11 cellular contexts compared by ENCODE assay signal in genomic region chr3:48467473-48468267, GRCh38. TPM values are rescaled to one million over a fixed set of nuclear protein-coding genes. Genes with fewer than 3 reads are reported as not detected.
DNase-seq lines count a peak whose midpoint lies in the region; ATAC-seq and TF ChIP-seq lines count a peak whose summit lies in the region.
"Had no signal": no experiment of that assay in that cellular context is flagged by ENCODE, and none has a peak within 500 bp of the region (broad histone marks: within the 10 kb centered on the region; RNA-seq: fewer than 3 reads in every experiment).

No MANE protein-coding gene starts in this region.

- H3K27ac ChIP-seq in dorsolateral prefrontal cortex (peak overlapping the region; percentile 93 to 100 (median 99)), neutrophil (peak overlapping the region; percentile 97)

- ATAC-seq in GM19452 (IDR thresholded peaks at IDR 0.05; ENCODE audit: unreplicated experiment) (no peak), HG02571 (IDR thresholded peaks at IDR 0.05; ENCODE audit: unreplicated experiment) (no peak)

- no peak overlapping the region for H2AFZ ChIP-seq in Loucy (ENCODE audit: low read length)

- H4K20me1 ChIP-seq in Loucy (ENCODE audit: insufficient read depth, low read length, poor library complexity, severe bottlenecking), result peaks cover 16% of the 10 kb centered on the region

- peak overlapping the region; percentile 86 to 94 for H3K4me3 Mint-ChIP-seq in CD14-positive monocyte

- H3K27ac Mint-ChIP-seq in CD14-positive monocyte, result peak overlapping the region; percentile 100

- H3K4me1 ChIP-seq in Loucy (ENCODE audit: insufficient read depth, low read length, poor library complexity, severe bottlenecking) (peaks cover 44% of the 10 kb centered on the region), neutrophil (ENCODE audit: control insufficient read depth in 1 of 2, insufficient read depth in 1 of 2, low read depth in 1 of 2, low read length in 1 of 2) (peaks cover 48 to 53% of the 10 kb centered on the region in 2 experiments)

- H3K27me3 ChIP-seq in Loucy (ENCODE audit: insufficient read depth, low read length, poor library complexity, severe bottlenecking) (no peaks in the 10 kb centered on the region), dorsolateral prefrontal cortex (no peaks in the 10 kb centered on the region), neutrophil (no peaks in the 10 kb centered on the region)
- H3K27me3 ChIP-seq: SJCRH30 had no signal

- H3K4me2 ChIP-seq in Loucy (ENCODE audit: low read depth, low read length, poor library complexity, severe bottlenecking), result peak overlapping the region; percentile 92

- peaks cover 0 to 2% (median 0%) of the 10 kb centered on the region in 3 donors for H3K27me3 Mint-ChIP-seq in CD14-positive monocyte (ENCODE audit: low read depth in 3 of 3)

- H3K4me3 ChIP-seq in Loucy (ENCODE audit: low read length, poor library complexity, severe bottlenecking), result peak overlapping the region; percentile 87
- H3K4me3 ChIP-seq in dorsolateral prefrontal cortex, result peak overlapping the region in 56 of 59 donors; percentile 47 to 83 (median 69)
- H3K4me3 ChIP-seq in neutrophil (ENCODE audit: low read depth in 1 of 2, low read length in 1 of 2), result peak overlapping the region in 1 of 2 experiments; percentile 63

- intact Hi-C loops in CD14-positive monocyte (cut with micrococcal nuclease) (loop anchor here (5.0 to 10.0 kb wide), 3 partner anchors 80 to 217 kb away; partner anchors contain the start of genes SLC26A6 (in 2 of the 2) and NCKIPSD (in 1 of the 2)), dorsolateral prefrontal cortex (cut with DNase I) (loop anchor here in 1 of 2 donors (5.0 kb wide), 1 partner anchor 140 kb away; the partner anchor contains the start of gene UQCRC1)

- peaks cover 27 to 50% of the 10 kb centered on the region in 2 donors for H3K36me3 Mint-ChIP-seq in CD14-positive monocyte

- no peaks in the 10 kb centered on the region for H3K9me2 ChIP-seq in Loucy (replicated peaks; ENCODE audit: low read depth, low read length)

- H3F3A ChIP-seq in Loucy (ENCODE audit: low read depth), result no peaks in the 10 kb centered on the region

- peak overlapping the region; percentile 88 for H3K9ac ChIP-seq in Loucy (ENCODE audit: low read depth, low read length, poor library complexity, severe bottlenecking)

- DNase-seq in CD14-positive monocyte (ENCODE audit: low spot score), result no peak
- DNase-seq in dorsolateral prefrontal cortex, result peak in 1 of 10 donors; percentile 79
- DNase-seq in NCI-H146 treated with DMSO at 0.1 percent for 48 hours (lab: John Stamatoyannopoulos, UW; ENCODE audit: unreplicated experiment), result no peak
- no peak for DNase-seq in NCI-H510A (lab: John Stamatoyannopoulos, UW)
- DNase-seq: erythroblast; stimulated activated CD4-positive, alpha-beta T cell treated with anti-CD3 and anti-CD28 coated beads, Interleukin-1b, Interleukin-23, amount 100 ng/mL, for 48 hours had no signal

- no peak for TF ChIP-seq CTCF in CD14-positive monocyte (IDR thresholded peaks at IDR 0.05)
- no peak for TF ChIP-seq CTCF in Loucy (conservative IDR thresholded peaks at IDR 0.05; ENCODE audit: low read length)
- peak in 3 of 56 donors; percentile 9 to 22 (median 12) for TF ChIP-seq CTCF in dorsolateral prefrontal cortex (IDR thresholded peaks at IDR 0.05 in 54 of 56, conservative IDR thresholded peaks at IDR 0.05 in 2 of 56; ENCODE audit: low read depth in 1 of 56, partially characterized antibody in 56 of 56)
- TF ChIP-seq CTCF in neutrophil (IDR thresholded peaks at IDR 0.05), result no peak

- peaks cover 53% of the 10 kb centered on the region for H3K4me1 Mint-ChIP-seq in CD14-positive monocyte

- H3K36me3 ChIP-seq in Loucy (ENCODE audit: insufficient read depth, low read length) (peaks cover 9% of the 10 kb centered on the region; the same call in 1 of the 2 replicates), neutrophil (peaks cover 52% of the 10 kb centered on the region)
- H3K36me3 ChIP-seq: SJCRH30 had no signal

- H3K9me3 Mint-ChIP-seq in CD14-positive monocyte, result no peaks in the 10 kb centered on the region

- peaks cover 65% of the 10 kb centered on the region for H3K79me2 ChIP-seq in Loucy (ENCODE audit: insufficient read depth, low read length)

- H3K9me3 ChIP-seq in Loucy (ENCODE audit: insufficient read depth, low read depth, low read length) (no peaks in the 10 kb centered on the region), neutrophil (no peaks in the 10 kb centered on the region)
- H3K9me3 ChIP-seq: SJCRH30 had no signal

RNA-seq across cellular contexts. Expression of gene ATRIP, which starts 21.1 kb away (rescaled TPM):
- polyA plus RNA-seq in CD14-positive monocyte, result 1 to 10 TPM; 1.8 to 2.8 TPM
- total RNA-seq in dorsolateral prefrontal cortex, result 10 to 100 TPM in 5 of 120 experiments, 1 to 10 TPM in 115; 3.5 to 10.4 (median 6.0) TPM

RNA-seq across cellular contexts. Expression of gene TMA7, which starts 27.6 kb away (rescaled TPM):
- polyA plus RNA-seq in CD14-positive monocyte, result 100 to 1,000 TPM; 478 to 559 TPM
- 100 to 1,000 TPM; 127 to 251 (median 193) TPM for total RNA-seq in dorsolateral prefrontal cortex

RNA-seq across cellular contexts. Expression of gene CCDC51, which starts 27.8 kb away (rescaled TPM):
- 1 to 10 TPM; 5.4 to 5.9 TPM for polyA plus RNA-seq in CD14-positive monocyte
- 10 to 100 TPM in 60 of 120 experiments, 1 to 10 TPM in 60; 5.5 to 17.7 (median 10.0) TPM for total RNA-seq in dorsolateral prefrontal cortex

RNA-seq across cellular contexts. Expression of gene SHISA5, which starts 36.3 kb away (rescaled TPM):
- 100 to 1,000 TPM; 242 to 266 TPM for polyA plus RNA-seq in CD14-positive monocyte
- 100 to 1,000 TPM in 56 of 120 experiments, 10 to 100 TPM in 64; 71.6 to 162 (median 99.2) TPM for total RNA-seq in dorsolateral prefrontal cortex

RNA-seq across cellular contexts. Expression of gene PLXNB1, which starts 37.8 kb away (rescaled TPM):
- polyA plus RNA-seq in CD14-positive monocyte, result under 1 TPM in 1 of 2 donors, not detected in 1; 0.14 TPM
- 100 to 1,000 TPM in 116 of 120 experiments, 10 to 100 TPM in 4; 88.5 to 492 (median 177) TPM for total RNA-seq in dorsolateral prefrontal cortex
